ENCODE assay signal across 14 cellular contexts in the genomic region with DNA sequence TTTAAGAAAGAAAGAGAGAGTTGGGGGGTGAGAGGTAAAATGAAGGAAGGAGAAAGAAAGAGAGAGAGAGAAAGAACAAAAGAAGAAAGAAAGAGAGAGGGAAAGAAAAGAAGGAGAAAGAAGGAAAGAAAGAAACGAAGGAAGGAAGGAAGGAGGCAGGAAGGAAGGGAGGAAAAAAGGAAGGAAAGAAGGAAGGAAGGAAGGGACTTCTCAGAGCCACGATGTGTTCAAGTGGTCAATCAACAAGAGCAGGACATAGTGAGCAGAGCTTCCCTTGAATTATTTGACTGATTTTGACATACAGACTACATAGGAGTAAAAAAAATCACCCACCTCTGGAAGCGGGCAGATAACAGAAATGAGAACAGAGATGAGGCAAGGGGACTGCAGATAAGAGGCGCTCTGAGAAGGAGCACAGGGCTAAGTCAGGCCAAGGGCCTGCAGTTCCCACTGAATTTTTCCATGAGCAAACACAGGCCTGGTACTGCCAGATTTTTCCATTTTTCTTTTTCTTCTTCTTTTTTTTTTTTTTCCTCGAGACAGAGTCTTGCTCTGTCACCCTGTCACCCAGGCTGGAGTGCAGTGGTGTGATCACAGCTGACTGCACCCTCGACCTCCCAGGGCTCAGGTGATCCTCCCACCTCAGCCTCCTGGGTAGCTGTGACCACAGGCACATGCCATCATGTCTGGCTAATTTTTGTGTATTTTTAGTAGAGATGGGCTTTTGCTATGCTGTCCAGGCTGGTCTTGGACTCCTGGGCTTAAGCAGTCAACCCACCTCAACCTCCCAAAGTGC.
DNase-seq lines count a peak whose midpoint lies in the region; ATAC-seq and TF ChIP-seq lines count a peak whose summit lies in the region.
"Had no signal": no experiment of that assay in that cellular context is flagged by ENCODE, and none has a peak within 500 bp of the region (broad histone marks: within the 10 kb centered on the region; RNA-seq: fewer than 3 reads in every experiment).

No MANE protein-coding gene starts in this region.

- H3F3A ChIP-seq in Loucy (ENCODE audit: low read depth) (no peaks in the 10 kb centered on the region), smooth muscle cell (ENCODE audit: low read depth) (peaks cover 31% of the 10 kb centered on the region), GM23338 (replicated peaks; ENCODE audit: low read depth) (0 out of 2 replicates have a peak, but pooled peaks cover 3% of the 10 kb centered on the region)

- H3K27ac ChIP-seq in smooth muscle cell (ENCODE audit: low read depth) (peak overlapping the region; percentile 98), GM23338 (ENCODE audit: low read depth) (no peak overlapping the region)

- no peaks in the 10 kb centered on the region for H3K36me3 Mint-ChIP-seq in chondrocyte (ENCODE audit: low read depth)
- H3K36me3 Mint-ChIP-seq in activated CD4-positive, alpha-beta T cell treated with anti-CD3 and anti-CD28 coated beads, Interleukin-2, amount 10 ng/mL, durations not matched to agents 7 days and 5 days (ENCODE audit: low read depth), result no peaks in the 10 kb centered on the region
- no peaks in the 10 kb centered on the region for H3K36me3 Mint-ChIP-seq in GM23338 (ENCODE audit: low read depth)
- H3K36me3 Mint-ChIP-seq: memory B cell had no signal

- H3K4me2 ChIP-seq in Loucy (ENCODE audit: low read depth, low read length, poor library complexity, severe bottlenecking) (no peak overlapping the region), smooth muscle cell (peak overlapping the region; percentile 58), GM23338 (no peak overlapping the region)

- H3K9me3 Mint-ChIP-seq in chondrocyte (ENCODE audit: low read depth) (no peaks in the 10 kb centered on the region), GM23338 (no peaks in the 10 kb centered on the region)
- H3K9me3 Mint-ChIP-seq in activated CD4-positive, alpha-beta T cell treated with anti-CD3 and anti-CD28 coated beads, Interleukin-2, amount 10 ng/mL, durations not matched to agents 7 days and 5 days, result no peaks in the 10 kb centered on the region
- H3K9me3 Mint-ChIP-seq: central memory CD8-positive, alpha-beta T cell; memory B cell had no signal

- H4K20me1 ChIP-seq in Loucy (ENCODE audit: insufficient read depth, low read length, poor library complexity, severe bottlenecking) (no peaks in the 10 kb centered on the region), smooth muscle cell (ENCODE audit: low read depth) (no peaks in the 10 kb centered on the region), GM23338 (replicated peaks; ENCODE audit: insufficient read depth) (no peaks in the 10 kb centered on the region)

- no peaks in the 10 kb centered on the region for H3K27me3 ChIP-seq in Loucy (ENCODE audit: insufficient read depth, low read length, poor library complexity, severe bottlenecking)
- no peaks in the 10 kb centered on the region for H3K27me3 ChIP-seq in smooth muscle cell (ENCODE audit: low read depth)
- no peaks in the 10 kb centered on the region for H3K27me3 ChIP-seq in GM23338 (ENCODE audit: insufficient read depth)

- WGBS in smooth muscle cell (ENCODE audit: low lambda C conversion rate), result 38% methylated on average over 6 of the region's 6 CpGs

- H3K4me1 ChIP-seq in Loucy (ENCODE audit: insufficient read depth, low read length, poor library complexity, severe bottlenecking) (peaks cover 13% of the 10 kb centered on the region), smooth muscle cell (ENCODE audit: low read depth) (peaks cover 21% of the 10 kb centered on the region), GM23338 (ENCODE audit: insufficient read depth) (peaks cover 13% of the 10 kb centered on the region)
- H3K4me1 ChIP-seq: HAP-1 had no signal

- ATAC-seq in left lobe of liver (peak; percentile 40), GM23338 (no peak)

- H3K27ac Mint-ChIP-seq in chondrocyte (ENCODE audit: unreplicated experiment), result peak overlapping the region; percentile 86
- H3K27ac Mint-ChIP-seq in activated CD4-positive, alpha-beta T cell treated with anti-CD3 and anti-CD28 coated beads, Interleukin-2, amount 10 ng/mL, durations not matched to agents 7 days and 5 days, result no peak overlapping the region
- H3K27ac Mint-ChIP-seq in GM23338, result no peak overlapping the region
- H3K27ac Mint-ChIP-seq: memory B cell had no signal

- CTCF ChIA-PET in activated CD4-positive, alpha-beta T cell treated with anti-CD3 and anti-CD28 coated beads, Interleukin-2, amount 10 ng/mL, durations not matched to agents 7 days and 5 days (lab: Charles Lee), result interaction anchor here (1.4 to 2.2 kb wide), 4 partner anchors 11 to 58 kb away, joined by 4 to 6 read pairs (median 5); no protein-coding TSS in a partner anchor

- POLR2A ChIA-PET in activated CD4-positive, alpha-beta T cell treated with anti-CD3 and anti-CD28 coated beads, Interleukin-2, amount 10 ng/mL, durations not matched to agents 7 days and 5 days (lab: Charles Lee), result no interaction called here

- peaks cover 43% of the 10 kb centered on the region for H3K4me1 Mint-ChIP-seq in chondrocyte (ENCODE audit: low read depth)
- H3K4me1 Mint-ChIP-seq in activated CD4-positive, alpha-beta T cell treated with anti-CD3 and anti-CD28 coated beads, Interleukin-2, amount 10 ng/mL, durations not matched to agents 7 days and 5 days, result peaks cover 3% of the 10 kb centered on the region
- H3K4me1 Mint-ChIP-seq in GM23338, result peaks cover 21% of the 10 kb centered on the region
- H3K4me1 Mint-ChIP-seq: central memory CD8-positive, alpha-beta T cell had no signal

- H3K9me3 ChIP-seq in Loucy (ENCODE audit: insufficient read depth, low read depth, low read length), result no peaks in the 10 kb centered on the region
- no peaks in the 10 kb centered on the region for H3K9me3 ChIP-seq in smooth muscle cell (replicated peaks; ENCODE audit: low read depth)
- H3K9me3 ChIP-seq: HAP-1 had no signal

- H2AFZ ChIP-seq in Loucy (ENCODE audit: low read length) (0 out of 2 replicates have a peak overlapping the region, but pooled peaks have one; percentile 1), smooth muscle cell (ENCODE audit: low read depth) (no peak overlapping the region), GM23338 (no peak overlapping the region)

- no peaks in the 10 kb centered on the region for H3K9me2 ChIP-seq in Loucy (replicated peaks; ENCODE audit: low read depth, low read length)
- H3K9me2 ChIP-seq in GM23338 (ENCODE audit: insufficient read depth), result no peaks in the 10 kb centered on the region

- H3K79me2 ChIP-seq in Loucy (ENCODE audit: insufficient read depth, low read length), result no peaks in the 10 kb centered on the region
- H3K79me2 ChIP-seq in smooth muscle cell (ENCODE audit: low read depth), result no peaks in the 10 kb centered on the region
- H3K79me2 ChIP-seq in GM23338 (replicated peaks; ENCODE audit: insufficient read depth), result no peaks in the 10 kb centered on the region

- H3K4me3 Mint-ChIP-seq in chondrocyte (ENCODE audit: unreplicated experiment) (no peak overlapping the region), GM23338 (no peak overlapping the region)
- H3K4me3 Mint-ChIP-seq in activated CD4-positive, alpha-beta T cell treated with anti-CD3 and anti-CD28 coated beads, Interleukin-2, amount 10 ng/mL, durations not matched to agents 7 days and 5 days, result no peak overlapping the region
- H3K4me3 Mint-ChIP-seq: central memory CD8-positive, alpha-beta T cell; memory B cell had no signal

- H3K4me3 ChIP-seq in Loucy (ENCODE audit: low read length, poor library complexity, severe bottlenecking) (no peak overlapping the region), smooth muscle cell (no peak overlapping the region), GM23338 (no peak overlapping the region)
- H3K4me3 ChIP-seq: HAP-1 had no signal

- TF ChIP-seq CTCF in Loucy (conservative IDR thresholded peaks at IDR 0.05; ENCODE audit: low read length), result no peak
- TF ChIP-seq CTCF in chondrocyte (IDR thresholded peaks at IDR 0.05), result no peak
- no peak for TF ChIP-seq CTCF in smooth muscle cell (IDR thresholded peaks at IDR 0.05; ENCODE audit: borderline replicate concordance, insufficient read depth, poor library complexity, severe bottlenecking)
- no peak for TF ChIP-seq CTCF in GM23338 (conservative IDR thresholded peaks at IDR 0.05; ENCODE audit: low read depth in 2 of 2)

- DNase-seq in chondrocyte (ENCODE audit: low spot score) (no peak), left lobe of liver (ENCODE audit: low spot score) (no peak), smooth muscle cell (lab: John Stamatoyannopoulos, UW; ENCODE audit: unreplicated experiment) (no peak), NCI-H524 (lab: John Stamatoyannopoulos, UW) (no peak), GM23338 (ENCODE audit: low spot score) (no peak)
- DNase-seq in activated CD4-positive, alpha-beta T cell treated with anti-CD3 and anti-CD28 coated beads, Interleukin-2, amount 10 ng/mL, durations not matched to agents 7 days and 5 days, result no peak
- DNase-seq in stimulated activated CD4-positive, alpha-beta T cell treated with anti-CD3 and anti-CD28 coated beads, Interleukin-2, amount 100 ng/mL, for 48 hours, result no peak
- DNase-seq: activated CD4-positive, alpha-beta T cell treated with anti-CD3 and anti-CD28 coated beads for 4 hours; COR-L47; NCI-H446 had no signal

- H3K27me3 Mint-ChIP-seq in chondrocyte (ENCODE audit: low read depth) (no peaks in the 10 kb centered on the region), GM23338 (ENCODE audit: insufficient read depth, low read depth, poor library complexity) (peaks cover 5% of the 10 kb centered on the region)
- H3K27me3 Mint-ChIP-seq in activated CD4-positive, alpha-beta T cell treated with anti-CD3 and anti-CD28 coated beads, Interleukin-2, amount 10 ng/mL, durations not matched to agents 7 days and 5 days, result no peaks in the 10 kb centered on the region
- H3K27me3 Mint-ChIP-seq: central memory CD8-positive, alpha-beta T cell had no signal

- H3K9ac ChIP-seq in Loucy (ENCODE audit: low read depth, low read length, poor library complexity, severe bottlenecking), result no peak overlapping the region
- H3K9ac ChIP-seq in smooth muscle cell (ENCODE audit: low read depth), result peak overlapping the region; percentile 76

- H3K36me3 ChIP-seq in Loucy (ENCODE audit: insufficient read depth, low read length), result no peaks in the 10 kb centered on the region
- H3K36me3 ChIP-seq in smooth muscle cell (ENCODE audit: low read depth), result no peaks in the 10 kb centered on the region
- no peaks in the 10 kb centered on the region for H3K36me3 ChIP-seq in GM23338 (ENCODE audit: insufficient read depth)
- H3K36me3 ChIP-seq: HAP-1 had no signal

TF ChIP-seq in GM23338, 12 proteins besides CTCF, POLR2A, EP300 and RAD21 (continues in another document):
- no peak for TF ChIP-seq EZH2 (IDR thresholded peaks at IDR 0.05; ENCODE audit: low read depth, unreplicated experiment)
